ENCODE assay signal across 25 cellular contexts in genomic region chr9:96258967-96259366, GRCh38. TPM values are rescaled to one million over a fixed set of nuclear protein-coding genes. Genes with fewer than 3 reads are reported as not detected.
A peak's percentile ranks its signal among the peaks of the same experiment; 100 is the strongest.
DNase-seq lines count a peak whose midpoint lies in the region; ATAC-seq lines count a peak whose summit lies in the region.
"Had no signal": no experiment of that assay in that cellular context is flagged by ENCODE, and none has a peak within 500 bp of the region (broad histone marks: within the 10 kb centered on the region; RNA-seq: fewer than 3 reads in every experiment).

No MANE protein-coding gene starts in this region.

- ATAC-seq in GM18870 (IDR thresholded peaks at IDR 0.05; ENCODE audit: unreplicated experiment), result no peak
- ATAC-seq: Panc1 had no signal

- DNase-seq in NCI-H1417 (lab: John Stamatoyannopoulos, UW), result peak; percentile 26 to 72 (median 34)
- no peak for DNase-seq in NCI-H1417 treated with DMSO at 0.1 percent for 48 hours (lab: John Stamatoyannopoulos, UW)
- peak; percentile 41 for DNase-seq in H7
- peak; percentile 42 for DNase-seq in NCI-H748 treated with DMSO at 0.1 percent for 48 hours (lab: John Stamatoyannopoulos, UW)
- DNase-seq in iPS DF 19.7 (ENCODE audit: low read depth, low spot score), result peak; percentile 52
- no peak for DNase-seq in NAMALWA (ENCODE audit: low spot score)
- no peak for DNase-seq in stimulated activated CD4-positive, alpha-beta T cell treated with anti-CD3 and anti-CD28 coated beads, Interleukin-4, amount 100 ng/mL, for 24 hours
- DNase-seq: AML-193; CD4-positive, alpha-beta T cell; GOT3; MM.1S; NCI-H1048; NCI-H1436; NCI-H1930; NCI-H2107; NCI-H446 treated with DMSO at 0.1 percent for 48 hours; NCI-H82; SHP77; T-helper 1 cell had no signal

- no peaks in the 10 kb centered on the region for H3K27me3 ChIP-seq in H7 (ENCODE audit: control insufficient read depth, insufficient read depth, low read length)
- H3K27me3 ChIP-seq: BLaER1 treated with 17β-estradiol and CSF1 and Interleukin-3, amounts not matched to agents 10 nM and 100 nM had no signal

- no peak overlapping the region for H3K4me3 ChIP-seq in H7 (ENCODE audit: insufficient read depth, low read depth, low read length)
- H3K4me3 ChIP-seq: BLaER1 treated with 17β-estradiol and CSF1 and Interleukin-3, amounts not matched to agents 10 nM and 100 nM had no signal

- no peaks in the 10 kb centered on the region for H3K36me3 ChIP-seq in H7 (replicated peaks; ENCODE audit: control insufficient read depth, insufficient read depth, low read length)
- H3K36me3 ChIP-seq: BLaER1 treated with 17β-estradiol and CSF1 and Interleukin-3, amounts not matched to agents 10 nM and 100 nM had no signal

RNA-seq across cellular contexts. Expression of gene HSD17B3, which starts 43.0 kb away (rescaled TPM):
- 0.24 TPM in 1 of 2 replicates, not detected in the other for total RNA-seq in H7 (2014; rRNA removed; shearing (Covaris generic))
- total RNA-seq: Daoy, G401, SK-MEL-5 had no signal

Comparison
In these comparisons a context has a peak if more than half of its experiments do, and no peak if none do; other contexts are left out.
1. DNase-seq: peak in NCI-H1417 (3 of 3), H7 (single experiment), NCI-H748 treated with DMSO at 0.1 percent for 48 hours (single experiment) and iPS DF 19.7 (single experiment); none in NCI-H1417 treated with DMSO at 0.1 percent for 48 hours (single experiment), NAMALWA (single experiment) and stimulated activated CD4-positive, alpha-beta T cell treated with anti-CD3 and anti-CD28 coated beads, Interleukin-4, amount 100 ng/mL, for 24 hours (single experiment).